ENCODE assay signal across 1 cellular context in the genomic region with DNA sequence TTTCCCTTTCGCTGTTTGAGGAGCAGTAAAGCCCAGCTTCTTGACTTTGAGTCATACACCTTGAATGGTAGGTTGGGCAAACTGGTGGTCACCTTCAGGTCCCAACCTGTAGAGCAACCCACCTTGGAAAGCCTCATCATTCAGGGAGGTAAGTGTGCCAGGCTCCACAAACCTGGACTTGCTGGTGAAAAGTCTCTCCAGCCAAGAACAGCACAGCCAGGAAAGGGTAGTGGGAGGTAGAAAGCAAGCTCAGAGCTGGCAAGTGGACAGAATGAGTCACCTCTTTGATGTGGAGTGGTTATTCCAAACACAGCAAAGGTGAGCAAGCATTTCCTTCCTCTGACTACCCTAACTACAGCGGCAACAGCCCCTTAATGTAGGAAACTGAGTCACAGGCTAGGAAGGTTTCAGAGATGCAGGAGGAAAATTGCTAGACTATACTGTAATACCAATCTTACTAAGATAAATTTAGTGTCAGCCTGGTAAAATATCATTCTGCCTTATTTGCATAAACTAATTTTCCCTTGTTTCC.
TF ChIP-seq lines count a peak whose summit lies in the region.

No MANE protein-coding gene starts in this region.

TF ChIP-seq in SK-N-SH, 30 proteins besides CTCF, POLR2A, EP300 and RAD21 (continued from another document):
- TF ChIP-seq, protein P1, sequence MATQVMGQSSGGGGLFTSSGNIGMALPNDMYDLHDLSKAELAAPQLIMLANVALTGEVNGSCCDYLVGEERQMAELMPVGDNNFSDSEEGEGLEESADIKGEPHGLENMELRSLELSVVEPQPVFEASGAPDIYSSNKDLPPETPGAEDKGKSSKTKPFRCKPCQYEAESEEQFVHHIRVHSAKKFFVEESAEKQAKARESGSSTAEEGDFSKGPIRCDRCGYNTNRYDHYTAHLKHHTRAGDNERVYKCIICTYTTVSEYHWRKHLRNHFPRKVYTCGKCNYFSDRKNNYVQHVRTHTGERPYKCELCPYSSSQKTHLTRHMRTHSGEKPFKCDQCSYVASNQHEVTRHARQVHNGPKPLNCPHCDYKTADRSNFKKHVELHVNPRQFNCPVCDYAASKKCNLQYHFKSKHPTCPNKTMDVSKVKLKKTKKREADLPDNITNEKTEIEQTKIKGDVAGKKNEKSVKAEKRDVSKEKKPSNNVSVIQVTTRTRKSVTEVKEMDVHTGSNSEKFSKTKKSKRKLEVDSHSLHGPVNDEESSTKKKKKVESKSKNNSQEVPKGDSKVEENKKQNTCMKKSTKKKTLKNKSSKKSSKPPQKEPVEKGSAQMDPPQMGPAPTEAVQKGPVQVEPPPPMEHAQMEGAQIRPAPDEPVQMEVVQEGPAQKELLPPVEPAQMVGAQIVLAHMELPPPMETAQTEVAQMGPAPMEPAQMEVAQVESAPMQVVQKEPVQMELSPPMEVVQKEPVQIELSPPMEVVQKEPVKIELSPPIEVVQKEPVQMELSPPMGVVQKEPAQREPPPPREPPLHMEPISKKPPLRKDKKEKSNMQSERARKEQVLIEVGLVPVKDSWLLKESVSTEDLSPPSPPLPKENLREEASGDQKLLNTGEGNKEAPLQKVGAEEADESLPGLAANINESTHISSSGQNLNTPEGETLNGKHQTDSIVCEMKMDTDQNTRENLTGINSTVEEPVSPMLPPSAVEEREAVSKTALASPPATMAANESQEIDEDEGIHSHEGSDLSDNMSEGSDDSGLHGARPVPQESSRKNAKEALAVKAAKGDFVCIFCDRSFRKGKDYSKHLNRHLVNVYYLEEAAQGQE (IDR thresholded peaks at IDR 0.05; ENCODE audit: low read depth, low read length): no peak
- TF ChIP-seq NFIC (IDR thresholded peaks at IDR 0.05; ENCODE audit: borderline replicate concordance) (peak; percentile 50; the same call in 1 of the 2 replicates), NRF1 (IDR thresholded peaks at IDR 0.05; ENCODE audit: low read depth, low read length) (no peak), SIN3A (IDR thresholded peaks at IDR 0.05; ENCODE audit: borderline replicate concordance, low read depth, low read length) (no peak), MEF2A (IDR thresholded peaks at IDR 0.05; ENCODE audit: borderline replicate concordance, low read depth) (no peak), POLR2AphosphoS5 (IDR thresholded peaks at IDR 0.05; ENCODE audit: low read depth, low read length) (no peak), FOSL2 (IDR thresholded peaks at IDR 0.05; ENCODE audit: borderline replicate concordance, low read depth) (peak; percentile 49), GATA2 (CRISPR knock-in tag; IDR thresholded peaks at IDR 0.05) (no peak), JUND (IDR thresholded peaks at IDR 0.05) (peak; percentile 31; the same call in 1 of the 2 replicates), RXRA (IDR thresholded peaks at IDR 0.05; ENCODE audit: borderline replicate concordance, low read depth) (no peak), FOXM1 (IDR thresholded peaks at IDR 0.05; ENCODE audit: low read depth) (no peak), FOXJ3 (CRISPR knock-in tag; IDR thresholded peaks at IDR 0.05) (no peak), GABPA (IDR thresholded peaks at IDR 0.05; ENCODE audit: low read depth) (no peak)
- TF ChIP-seq, protein P2, sequence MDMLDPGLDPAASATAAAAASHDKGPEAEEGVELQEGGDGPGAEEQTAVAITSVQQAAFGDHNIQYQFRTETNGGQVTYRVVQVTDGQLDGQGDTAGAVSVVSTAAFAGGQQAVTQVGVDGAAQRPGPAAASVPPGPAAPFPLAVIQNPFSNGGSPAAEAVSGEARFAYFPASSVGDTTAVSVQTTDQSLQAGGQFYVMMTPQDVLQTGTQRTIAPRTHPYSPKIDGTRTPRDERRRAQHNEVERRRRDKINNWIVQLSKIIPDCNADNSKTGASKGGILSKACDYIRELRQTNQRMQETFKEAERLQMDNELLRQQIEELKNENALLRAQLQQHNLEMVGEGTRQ (IDR thresholded peaks at IDR 0.05; ENCODE audit: borderline replicate concordance, low read depth, low read length): no peak
- TF ChIP-seq, protein P3, sequence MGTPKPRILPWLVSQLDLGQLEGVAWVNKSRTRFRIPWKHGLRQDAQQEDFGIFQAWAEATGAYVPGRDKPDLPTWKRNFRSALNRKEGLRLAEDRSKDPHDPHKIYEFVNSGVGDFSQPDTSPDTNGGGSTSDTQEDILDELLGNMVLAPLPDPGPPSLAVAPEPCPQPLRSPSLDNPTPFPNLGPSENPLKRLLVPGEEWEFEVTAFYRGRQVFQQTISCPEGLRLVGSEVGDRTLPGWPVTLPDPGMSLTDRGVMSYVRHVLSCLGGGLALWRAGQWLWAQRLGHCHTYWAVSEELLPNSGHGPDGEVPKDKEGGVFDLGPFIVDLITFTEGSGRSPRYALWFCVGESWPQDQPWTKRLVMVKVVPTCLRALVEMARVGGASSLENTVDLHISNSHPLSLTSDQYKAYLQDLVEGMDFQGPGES (IDR thresholded peaks at IDR 0.05; ENCODE audit: low read depth, low read length): no peak
- TF ChIP-seq, protein P4, sequence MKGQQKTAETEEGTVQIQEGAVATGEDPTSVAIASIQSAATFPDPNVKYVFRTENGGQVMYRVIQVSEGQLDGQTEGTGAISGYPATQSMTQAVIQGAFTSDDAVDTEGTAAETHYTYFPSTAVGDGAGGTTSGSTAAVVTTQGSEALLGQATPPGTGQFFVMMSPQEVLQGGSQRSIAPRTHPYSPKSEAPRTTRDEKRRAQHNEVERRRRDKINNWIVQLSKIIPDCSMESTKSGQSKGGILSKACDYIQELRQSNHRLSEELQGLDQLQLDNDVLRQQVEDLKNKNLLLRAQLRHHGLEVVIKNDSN (IDR thresholded peaks at IDR 0.05; ENCODE audit: borderline replicate concordance, low read depth): no peak
TF ChIP-seq in SK-N-SH: peak in this region for 4.
